In genomic region chr3:160400631-160401150, GRCh38 we compare ENCODE assay signal across 7 cellular contexts. TPM values are rescaled to one million over a fixed set of nuclear protein-coding genes. Genes with fewer than 3 reads are reported as not detected.
A peak's percentile ranks its signal among the peaks of the same experiment; 100 is the strongest.
DNase-seq lines count a peak whose midpoint lies in the region; ATAC-seq lines count a peak whose summit lies in the region.

No MANE protein-coding gene starts in this region.

- H3K4me1 Mint-ChIP-seq in activated naive CD8-positive, alpha-beta T cell treated with anti-CD3 and anti-CD28 coated beads for 36 hours: peaks cover 37% of the 10 kb centered on the region

- no peaks in the 10 kb centered on the region for H3K4me1 ChIP-seq in iPS DF 6.9 (ENCODE audit: control insufficient read depth, insufficient read depth, low read length)

- no peaks in the 10 kb centered on the region for H3K27me3 ChIP-seq in iPS DF 6.9 (ENCODE audit: control insufficient read depth, insufficient read depth, low read length)

- H3K27me3 Mint-ChIP-seq in activated naive CD8-positive, alpha-beta T cell treated with anti-CD3 and anti-CD28 coated beads for 36 hours: peaks cover 28% of the 10 kb centered on the region

- H3K9me3 ChIP-seq in iPS DF 6.9 (ENCODE audit: control insufficient read depth, insufficient read depth, low read length): no peaks in the 10 kb centered on the region

- WGBS in iPS DF 6.9 (ENCODE audit: insufficient coverage, insufficient read length): no CpG with 5 or more reads among the region's 55 CpGs

- H3K4me3 ChIP-seq in iPS DF 6.9 (ENCODE audit: low read length): peak overlapping the region; percentile 79
- peak overlapping the region; percentile 91 for H3K4me3 ChIP-seq in skeletal muscle cell (ENCODE audit: low read depth, low read length)

- H3K9me3 Mint-ChIP-seq in activated naive CD8-positive, alpha-beta T cell treated with anti-CD3 and anti-CD28 coated beads for 36 hours: no peaks in the 10 kb centered on the region

- H3K36me3 Mint-ChIP-seq in activated naive CD8-positive, alpha-beta T cell treated with anti-CD3 and anti-CD28 coated beads for 36 hours: peaks cover 38% of the 10 kb centered on the region

- peak; percentile 32 for DNase-seq in NCI-H1105 treated with DMSO at 0.1 percent for 48 hours (lab: John Stamatoyannopoulos, UW)
- peak; percentile 22 for DNase-seq in activated naive CD8-positive, alpha-beta T cell treated with anti-CD3 and anti-CD28 coated beads for 36 hours
- DNase-seq in iPS DF 6.9 (ENCODE audit: low read depth, low spot score): no peak
- DNase-seq in skeletal muscle cell (ENCODE audit: low read depth): no peak
- no peak for DNase-seq in NCI-H510A treated with DMSO at 0.1 percent for 48 hours (lab: John Stamatoyannopoulos, UW)

- H3K36me3 ChIP-seq in iPS DF 6.9 (ENCODE audit: control insufficient read depth, insufficient read depth, low read length): no peaks in the 10 kb centered on the region

- H3K27ac ChIP-seq in iPS DF 6.9 (ENCODE audit: low read length): no peak overlapping the region

- ATAC-seq in GM19035 (IDR thresholded peaks at IDR 0.05; ENCODE audit: unreplicated experiment) (peak; percentile 17), HG03025 (IDR thresholded peaks at IDR 0.05; ENCODE audit: low FRiP score, unreplicated experiment) (no peak)

- H3K27ac Mint-ChIP-seq in activated naive CD8-positive, alpha-beta T cell treated with anti-CD3 and anti-CD28 coated beads for 36 hours: peak overlapping the region; percentile 100

- peak overlapping the region; percentile 98 for H3K4me3 Mint-ChIP-seq in activated naive CD8-positive, alpha-beta T cell treated with anti-CD3 and anti-CD28 coated beads for 36 hours

RNA-seq across cellular contexts. Expression of gene SMC4, which starts 1.2 kb away (rescaled TPM):
- total RNA-seq in activated naive CD8-positive, alpha-beta T cell treated with anti-CD3 and anti-CD28 coated beads for 36 hours: 100 to 1,000 TPM; 153 to 164 TPM

RNA-seq across cellular contexts. Expression of gene IFT80, which starts 1.7 kb away (rescaled TPM):
- total RNA-seq in activated naive CD8-positive, alpha-beta T cell treated with anti-CD3 and anti-CD28 coated beads for 36 hours: 10 to 100 TPM; 11.2 to 12.2 TPM

RNA-seq across cellular contexts. Expression of gene TRIM59, which starts 48.9 kb away (rescaled TPM):
- total RNA-seq in activated naive CD8-positive, alpha-beta T cell treated with anti-CD3 and anti-CD28 coated beads for 36 hours: 10 to 100 TPM; 43.3 to 44.0 TPM

Comparison
In these comparisons a context has a peak if more than half of its experiments do, and no peak if none do; other contexts are left out.
1. DNase-seq: peak in NCI-H1105 treated with DMSO at 0.1 percent for 48 hours (single experiment) and activated naive CD8-positive, alpha-beta T cell treated with anti-CD3 and anti-CD28 coated beads for 36 hours (single experiment); none in iPS DF 6.9 (single experiment), skeletal muscle cell (single experiment) and NCI-H510A treated with DMSO at 0.1 percent for 48 hours (single experiment).